In the genomic region with DNA sequence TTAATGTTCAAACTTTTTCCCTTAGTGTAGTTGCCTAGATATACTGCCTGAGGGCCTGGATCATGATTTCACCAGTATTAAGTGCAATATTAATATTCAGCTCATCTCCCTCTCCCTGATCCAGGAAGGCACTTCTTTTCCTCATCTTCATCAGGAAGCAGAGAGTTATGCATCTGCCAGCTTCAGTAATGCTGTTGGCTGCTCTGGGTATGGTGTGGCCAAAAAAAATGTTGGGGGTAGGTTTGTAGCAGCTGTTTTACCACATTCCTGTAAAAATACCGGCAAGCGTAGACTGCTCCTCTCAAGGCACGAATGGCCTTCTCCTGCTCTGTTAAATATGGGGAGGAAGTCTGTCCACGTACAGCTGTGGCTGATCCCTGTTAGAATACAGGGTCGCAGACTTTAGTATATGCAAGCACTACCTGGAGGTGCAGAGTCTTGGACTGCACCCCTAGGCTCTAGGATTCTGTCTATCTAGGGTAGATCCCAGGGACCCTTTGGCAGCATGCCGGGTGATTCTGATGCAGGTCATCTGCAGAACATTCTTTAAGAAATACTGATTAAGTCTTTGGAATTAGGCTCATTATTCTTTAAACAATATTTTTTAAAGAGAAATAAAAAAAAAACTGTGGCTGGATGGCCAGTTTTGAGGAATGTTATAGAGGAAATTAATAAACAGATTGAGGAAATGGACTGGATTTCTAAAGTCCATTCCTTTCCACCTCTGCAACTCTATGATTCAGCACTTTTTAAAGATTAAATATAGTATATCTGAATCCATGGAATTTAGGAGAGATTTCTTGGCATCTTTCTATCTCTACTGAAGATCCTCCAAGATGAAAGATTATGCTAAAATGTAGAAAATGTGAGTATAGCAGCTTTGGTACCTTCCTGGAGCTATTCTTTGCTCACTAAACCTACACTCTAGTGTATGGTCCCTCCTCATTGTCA, we compare ENCODE assay signal across 12 cellular contexts. TPM values are rescaled to one million over a fixed set of nuclear protein-coding genes. Genes with fewer than 3 reads are reported as not detected.
DNase-seq lines count a peak whose midpoint lies in the region; ATAC-seq and TF ChIP-seq lines count a peak whose summit lies in the region.
"Had no signal": no experiment of that assay in that cellular context is flagged by ENCODE, and none has a peak within 500 bp of the region (broad histone marks: within the 10 kb centered on the region; RNA-seq: fewer than 3 reads in every experiment).

No MANE protein-coding gene starts in this region.

- H3K4me3 ChIP-seq in AG04449 (ENCODE audit: low read depth, low read length), result peak overlapping the region; percentile 26
- H3K4me3 ChIP-seq in HUES6 (ENCODE audit: low read depth, low read length), result 0 out of 2 replicates have a peak overlapping the region, but pooled peaks have one; percentile 14
- H3K4me3 ChIP-seq in breast epithelium, result no peak overlapping the region
- no peak overlapping the region for H3K4me3 ChIP-seq in mesendoderm (ENCODE audit: low read length)
- H3K4me3 ChIP-seq: transverse colon had no signal

- no peak for TF ChIP-seq POLR2A in breast epithelium (IDR thresholded peaks at IDR 0.05)

- peak overlapping the region; percentile 95 for H3K18ac ChIP-seq in mesendoderm (ENCODE audit: low read length)

- intact Hi-C loops in breast epithelium (cut with DNase I; ENCODE audit: low total_unique reads), result no loop called here

- H3K36me3 Mint-ChIP-seq in T-helper 17 cell (ENCODE audit: low read depth) (peaks cover 4% of the 10 kb centered on the region), progenitor cell of endocrine pancreas (ENCODE audit: insufficient read depth) (no peaks in the 10 kb centered on the region)

- H3K27me3 Mint-ChIP-seq in T-helper 17 cell, result no peaks in the 10 kb centered on the region
- H3K27me3 Mint-ChIP-seq in progenitor cell of endocrine pancreas, result peaks cover 3% of the 10 kb centered on the region
- H3K27me3 Mint-ChIP-seq: activated naive CD8-positive, alpha-beta T cell treated with anti-CD3 and anti-CD28 coated beads, Interleukin-2, amount 50 U/mL, for 24 hours had no signal

- H4K8ac ChIP-seq in mesendoderm (ENCODE audit: low read depth, low read length), result no peak overlapping the region

- H4K5ac ChIP-seq in mesendoderm (ENCODE audit: low read length), result no peak overlapping the region

- H2BK120ac ChIP-seq in mesendoderm (ENCODE audit: low read depth, low read length), result peak overlapping the region; percentile 82

- no peaks in the 10 kb centered on the region for H3K79me2 ChIP-seq in mesendoderm (ENCODE audit: control insufficient read depth, insufficient read depth, low read length)

- no peak for ATAC-seq in T-helper 17 cell
- ATAC-seq: activated CD8-positive, alpha-beta T cell treated with anti-CD3 and anti-CD28 coated beads, Interleukin-2, amount 10 ng/mL, durations not matched to agents 7 days and 5 days; activated naive CD8-positive, alpha-beta T cell treated with anti-CD3 and anti-CD28 coated beads, Interleukin-2, amount 50 U/mL, for 24 hours had no signal

- H2AK5ac ChIP-seq in mesendoderm (ENCODE audit: low read length), result peak overlapping the region; percentile 58

- no peaks in the 10 kb centered on the region for H3K79me1 ChIP-seq in mesendoderm (ENCODE audit: low read length)

- DNase-seq in AG04449 (ENCODE audit: low read depth, low spot score), result no peak
- no peak for DNase-seq in breast epithelium (ENCODE audit: low spot score in 2 of 2)
- peak; percentile 58 for DNase-seq in mesendoderm
- no peak for DNase-seq in dermis blood vessel endothelial cell
- no peak for DNase-seq in T-helper 17 cell
- DNase-seq in progenitor cell of endocrine pancreas (ENCODE audit: low spot score, unreplicated experiment), result no peak
- DNase-seq in 8988T, result no peak
- DNase-seq: activated CD8-positive, alpha-beta T cell treated with anti-CD3 and anti-CD28 coated beads, Interleukin-2, amount 10 ng/mL, durations not matched to agents 7 days and 5 days; activated naive CD8-positive, alpha-beta T cell treated with anti-CD3 and anti-CD28 coated beads, Interleukin-2, amount 50 U/mL, for 24 hours; transverse colon had no signal

- peak overlapping the region; percentile 96 for H2BK15ac ChIP-seq in mesendoderm (replicated peaks; ENCODE audit: low read depth)

- TF ChIP-seq CTCF in AG04449 (IDR thresholded peaks at IDR 0.05; ENCODE audit: insufficient read depth, low read length, missing control alignments), result no peak
- no peak for TF ChIP-seq CTCF in breast epithelium (IDR thresholded peaks at IDR 0.05)
- no peak for TF ChIP-seq CTCF in progenitor cell of endocrine pancreas (IDR thresholded peaks at IDR 0.05; ENCODE audit: unreplicated experiment)

- peak overlapping the region; percentile 9 for H3K4ac ChIP-seq in mesendoderm (ENCODE audit: low read depth, low read length)

- no peaks in the 10 kb centered on the region for H3K27me3 ChIP-seq in HUES6 (ENCODE audit: control insufficient read depth, insufficient read depth, low read length)
- no peaks in the 10 kb centered on the region for H3K27me3 ChIP-seq in breast epithelium
- H3K27me3 ChIP-seq in mesendoderm (ENCODE audit: insufficient read depth, low read length, poor library complexity), result no peaks in the 10 kb centered on the region
- H3K27me3 ChIP-seq: transverse colon had no signal

- H3K9me3 Mint-ChIP-seq in progenitor cell of endocrine pancreas (ENCODE audit: low read depth), result no peaks in the 10 kb centered on the region

- H3K4me1 ChIP-seq in HUES6 (ENCODE audit: control insufficient read depth, insufficient read depth, low read length) (peaks cover 37% of the 10 kb centered on the region), breast epithelium (no peaks in the 10 kb centered on the region), mesendoderm (ENCODE audit: control insufficient read depth, low read depth, low read length) (peaks cover 14% of the 10 kb centered on the region)

- H3K4me3 Mint-ChIP-seq in T-helper 17 cell, result no peak overlapping the region
- H3K4me3 Mint-ChIP-seq in progenitor cell of endocrine pancreas (ENCODE audit: low read depth), result no peak overlapping the region
- H3K4me3 Mint-ChIP-seq: activated CD8-positive, alpha-beta T cell treated with anti-CD3 and anti-CD28 coated beads, Interleukin-2, amount 10 ng/mL, durations not matched to agents 7 days and 5 days; activated naive CD8-positive, alpha-beta T cell treated with anti-CD3 and anti-CD28 coated beads, Interleukin-2, amount 50 U/mL, for 24 hours had no signal

- H3K36me3 ChIP-seq in HUES6 (ENCODE audit: control insufficient read depth, insufficient read depth, low read length), result no peaks in the 10 kb centered on the region
- no peaks in the 10 kb centered on the region for H3K36me3 ChIP-seq in breast epithelium
- H3K36me3 ChIP-seq in mesendoderm (ENCODE audit: control insufficient read depth, insufficient read depth, low read length), result no peaks in the 10 kb centered on the region
- H3K36me3 ChIP-seq: transverse colon had no signal

- POLR2A ChIA-PET in AG04449 (lab: Yijun Ruan, JAX), result interaction anchor here (1.0 to 7.0 kb wide), 7 partner anchors 9 to 27 kb away, joined by 5 to 110 read pairs (median 8); a partner anchor contains a TSS

- H3K27ac ChIP-seq in HUES6 (ENCODE audit: low read depth, low read length), result peak overlapping the region; percentile 74; the same call in 1 of the 2 replicates
- H3K27ac ChIP-seq in breast epithelium, result peak overlapping the region; percentile 54 to 68
- peak overlapping the region; percentile 59 for H3K27ac ChIP-seq in mesendoderm (ENCODE audit: low read depth, low read length)
- H3K27ac ChIP-seq: C4-2B, transverse colon had no signal

- no peak overlapping the region for H3K23ac ChIP-seq in mesendoderm (ENCODE audit: low read length)

- H3K9ac ChIP-seq in HUES6 (ENCODE audit: low read length) (peak overlapping the region; percentile 42), mesendoderm (ENCODE audit: low read length) (no peak overlapping the region)

- H3K9me3 ChIP-seq in HUES6 (ENCODE audit: control insufficient read depth, insufficient read depth, low read depth, low read length) (no peaks in the 10 kb centered on the region; the same call in 1 of the 2 replicates), breast epithelium (no peaks in the 10 kb centered on the region), T-helper 17 cell (ENCODE audit: control insufficient read depth, low read length, poor library complexity, severe bottlenecking) (no peaks in the 10 kb centered on the region)
- H3K9me3 ChIP-seq: transverse colon had no signal

- WGBS in mesendoderm (ENCODE audit: extremely low coverage, insufficient coverage, low lambda C conversion rate), result no CpG with 5 or more reads among the region's 6 CpGs

- CTCF ChIA-PET in AG04449 (lab: Yijun Ruan, JAX), result interaction anchor here (1.0 to 3.6 kb wide), 7 partner anchors 9 to 79 kb away, joined by 3 to 49 read pairs (median 3); no protein-coding TSS in a partner anchor

- H2BK5ac ChIP-seq in mesendoderm (ENCODE audit: low read length), result peak overlapping the region; percentile 78

- H3K4me1 Mint-ChIP-seq in T-helper 17 cell (peaks cover 12% of the 10 kb centered on the region), progenitor cell of endocrine pancreas (ENCODE audit: low read depth) (peaks cover 13% of the 10 kb centered on the region)

- peak overlapping the region; percentile 47 for H3K56ac ChIP-seq in mesendoderm (ENCODE audit: low read length)

- no peak overlapping the region for H3K27ac Mint-ChIP-seq in T-helper 17 cell
- no peak overlapping the region for H3K27ac Mint-ChIP-seq in progenitor cell of endocrine pancreas
- H3K27ac Mint-ChIP-seq: activated CD8-positive, alpha-beta T cell treated with anti-CD3 and anti-CD28 coated beads, Interleukin-2, amount 10 ng/mL, durations not matched to agents 7 days and 5 days; activated naive CD8-positive, alpha-beta T cell treated with anti-CD3 and anti-CD28 coated beads, Interleukin-2, amount 50 U/mL, for 24 hours had no signal

- H3K4me2 ChIP-seq in mesendoderm (ENCODE audit: low read length), result no peak overlapping the region

RNA-seq across cellular contexts. Expression of a gene that starts 21.0 kb away (rescaled TPM):
- total RNA-seq in breast epithelium (100 to 1,000 TPM in 2 of 3 donors, 10 to 100 TPM in 1; 96.7 to 157 (median 133) TPM), dermis blood vessel endothelial cell (250 and 284 TPM in 2 replicates), T-helper 17 cell (100 to 1,000 TPM; 264 to 292 TPM), progenitor cell of endocrine pancreas (116 and 128 TPM in 2 replicates)
- 41.6 TPM for polyA plus RNA-seq in mesendoderm (2013, experiment 1 of 2)
- polyA plus RNA-seq in mesendoderm (2013, experiment 2 of 2), result 41.3 TPM

Comparison
In these comparisons a context has a peak if more than half of its experiments do, and no peak if none do; other contexts are left out.
1. H3K4me3 ChIP-seq: peak in AG04449 (single experiment) and HUES6 (single experiment); none in breast epithelium (0 of 3) and mesendoderm (single experiment).
2. Peak in every context shown above with its lines, with median percentiles within 50 percentile points of each other: H3K27ac ChIP-seq.